ENCODE assay signal across 1 cellular context in the genomic region with DNA sequence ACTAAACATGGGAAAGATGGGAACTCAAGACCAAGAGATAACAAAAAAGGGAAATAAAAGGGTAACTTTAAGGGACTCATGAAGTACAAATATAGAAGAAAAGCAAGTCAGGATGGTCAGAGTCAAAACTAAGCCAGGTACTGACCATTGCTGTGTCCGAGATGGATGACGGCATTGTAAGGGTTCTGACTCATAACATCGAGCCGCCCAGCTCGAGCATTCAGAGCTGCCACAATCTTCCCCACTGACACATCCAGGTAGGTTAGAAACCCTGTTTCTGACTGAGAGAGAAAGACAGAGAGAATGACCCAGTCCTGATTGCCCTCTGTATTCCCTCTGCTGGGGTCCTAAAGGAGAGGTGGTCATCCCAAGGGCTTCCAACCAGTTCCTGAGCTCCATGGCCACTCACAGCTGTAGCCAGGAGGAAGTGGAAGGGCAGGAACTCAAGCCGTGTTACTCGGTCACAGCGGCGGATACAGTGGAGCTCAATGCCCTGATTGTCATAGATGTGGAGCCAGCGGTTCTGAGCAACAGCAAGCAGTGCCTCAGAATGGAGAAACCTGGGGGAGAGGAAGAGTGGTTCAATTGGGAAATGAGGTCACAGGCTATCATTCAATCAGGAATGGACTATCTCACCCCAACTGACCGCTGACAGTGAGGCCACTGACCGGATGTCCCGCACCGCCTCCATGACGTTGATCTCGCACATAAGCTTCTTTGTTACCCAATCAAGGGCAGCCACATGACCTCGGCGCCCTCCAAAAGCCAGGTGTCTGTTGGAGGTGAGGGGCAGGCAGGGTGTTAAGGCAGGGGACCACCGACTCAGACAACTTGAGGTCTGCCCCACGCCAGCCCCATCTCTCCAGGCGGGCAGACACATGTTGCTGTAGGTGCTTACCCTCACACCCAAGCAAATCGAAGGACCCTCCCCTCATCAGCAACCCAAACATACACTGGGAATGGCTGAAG.
TF ChIP-seq lines count a peak whose summit lies in the region.

No MANE protein-coding gene starts in this region.

TF ChIP-seq in IMR-90, 13 proteins besides CTCF, POLR2A, EP300 and RAD21:
- TF ChIP-seq SMC3 (IDR thresholded peaks at IDR 0.05; ENCODE audit: low read depth, low read length) (no peak), MXI1 (IDR thresholded peaks at IDR 0.05; ENCODE audit: borderline replicate concordance, low read depth, low read length) (no peak), RFX5 (IDR thresholded peaks at IDR 0.05; ENCODE audit: low read depth, low read length) (no peak), NFE2L2 (IDR thresholded peaks at IDR 0.05; ENCODE audit: low read depth, low read length) (no peak), ELK1 (IDR thresholded peaks at IDR 0.05; ENCODE audit: borderline replicate concordance, low read depth, low read length) (no peak), FOS (IDR thresholded peaks at IDR 0.05; ENCODE audit: low read depth, low read length) (no peak), MAFK (IDR thresholded peaks at IDR 0.05; ENCODE audit: low read depth, low read length) (no peak), BHLHE40 (IDR thresholded peaks at IDR 0.05; ENCODE audit: low read depth, low read length) (no peak), MAZ (IDR thresholded peaks at IDR 0.05; ENCODE audit: borderline replicate concordance, low read depth, low read length) (no peak), CEBPB (IDR thresholded peaks at IDR 0.05; ENCODE audit: low read depth, low read length) (no peak), RCOR1 (IDR thresholded peaks at IDR 0.05; ENCODE audit: insufficient replicate concordance, low read length) (no peak), CHD1 (IDR thresholded peaks at IDR 0.05; ENCODE audit: low read depth, low read length) (no peak)
- TF ChIP-seq, protein P1, sequence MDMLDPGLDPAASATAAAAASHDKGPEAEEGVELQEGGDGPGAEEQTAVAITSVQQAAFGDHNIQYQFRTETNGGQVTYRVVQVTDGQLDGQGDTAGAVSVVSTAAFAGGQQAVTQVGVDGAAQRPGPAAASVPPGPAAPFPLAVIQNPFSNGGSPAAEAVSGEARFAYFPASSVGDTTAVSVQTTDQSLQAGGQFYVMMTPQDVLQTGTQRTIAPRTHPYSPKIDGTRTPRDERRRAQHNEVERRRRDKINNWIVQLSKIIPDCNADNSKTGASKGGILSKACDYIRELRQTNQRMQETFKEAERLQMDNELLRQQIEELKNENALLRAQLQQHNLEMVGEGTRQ (IDR thresholded peaks at IDR 0.05; ENCODE audit: low read depth, low read length), result no peak
